ENCODE assay signal across 7 cellular contexts in genomic region chr2:133447303-133447702, GRCh38.
"Had no signal": no experiment of that assay in that cellular context is flagged by ENCODE, and none has a peak within 500 bp of the region (broad histone marks: within the 10 kb centered on the region; RNA-seq: fewer than 3 reads in every experiment).

No MANE protein-coding gene starts in this region.

- H3K36me3 Mint-ChIP-seq: IgD-negative memory B cell had no signal

- H3K27ac Mint-ChIP-seq: IgD-negative memory B cell had no signal

- DNase-seq: IMR-90, KBM-7, KG1 had no signal

- H3K4me3 Mint-ChIP-seq: IgD-negative memory B cell had no signal

- H3K27ac ChIP-seq: HL-60 had no signal

- FAIRE-seq: HTR-8/SVneo, K562 had no signal

- ATAC-seq: K562 had no signal

- H3K4me3 ChIP-seq: K562 had no signal
